In genomic region chr19:13846533-13847032, GRCh38 we compare ENCODE assay signal across 8 cellular contexts. TPM values are rescaled to one million over a fixed set of nuclear protein-coding genes. Genes with fewer than 3 reads are reported as not detected.
A peak's percentile ranks its signal among the peaks of the same experiment; 100 is the strongest.
DNase-seq lines count a peak whose midpoint lies in the region; ATAC-seq and TF ChIP-seq lines count a peak whose summit lies in the region.

No MANE protein-coding gene starts in this region.

- H3K9me3 ChIP-seq in HUES48 (ENCODE audit: control insufficient read depth, insufficient read depth, low read length) (no peaks in the 10 kb centered on the region), adipocyte (ENCODE audit: control insufficient read depth, low read length) (no peaks in the 10 kb centered on the region), right atrium auricular region (no peaks in the 10 kb centered on the region), sigmoid colon (no peaks in the 10 kb centered on the region)

- WGBS in sigmoid colon, 2 donors = 0 to 3% methylated on average over 13 of the region's 13 CpGs

- H3K9ac ChIP-seq in HUES48 (ENCODE audit: low read depth, low read length) (peak overlapping the region; percentile 92), adipocyte (ENCODE audit: low read length) (peak overlapping the region; percentile 91)

- TF ChIP-seq CTCF in right atrium auricular region (IDR thresholded peaks at IDR 0.05) (no peak), sigmoid colon (IDR thresholded peaks at IDR 0.05) (no peak)

- ATAC-seq in GM19455 (IDR thresholded peaks at IDR 0.05; ENCODE audit: unreplicated experiment) = peak; percentile 61

- intact Hi-C loops in sigmoid colon (cut with DNase I) = loop anchor here (5.0 to 10.0 kb wide), 3 partner anchors 684 to 1054 kb away; partner anchors contain the start of gene JUNB

- DNase-seq in COLO829 (ENCODE audit: low spot score) (peak; percentile 83), SW 1271 (lab: John Stamatoyannopoulos, UW) (peak; percentile 87 to 95), adipocyte (ENCODE audit: low read depth) (peak; percentile 92), right atrium auricular region (ENCODE audit: low spot score) (peak; percentile 95), sigmoid colon (peak; percentile 93), NCI-H1105 treated with DMSO at 0.1 percent for 48 hours (lab: John Stamatoyannopoulos, UW) (no peak)

- H3K36me3 ChIP-seq in HUES48 (ENCODE audit: control insufficient read depth, insufficient read depth, low read length) (no peaks in the 10 kb centered on the region), adipocyte (ENCODE audit: control insufficient read depth, insufficient read depth, low read length, severe bottlenecking) (no peaks in the 10 kb centered on the region), right atrium auricular region (no peaks in the 10 kb centered on the region), sigmoid colon (no peaks in the 10 kb centered on the region)

- H3K4me3 ChIP-seq in HUES48 (ENCODE audit: low read depth, low read length) = peak overlapping the region; percentile 72
- peak overlapping the region; percentile 79 for H3K4me3 ChIP-seq in adipocyte (ENCODE audit: low read length)
- H3K4me3 ChIP-seq in right atrium auricular region = peak overlapping the region; percentile 8 to 61
- peak overlapping the region in 3 of 4 donors; percentile 47 to 60 (median 60) for H3K4me3 ChIP-seq in sigmoid colon

- peak overlapping the region; percentile 97 for H3K27ac ChIP-seq in HUES48 (ENCODE audit: low read depth, low read length)
- peak overlapping the region; percentile 98 to 100 for H3K27ac ChIP-seq in right atrium auricular region
- peak overlapping the region; percentile 96 to 100 (median 99) for H3K27ac ChIP-seq in sigmoid colon

- TF ChIP-seq POLR2A in sigmoid colon (IDR thresholded peaks at IDR 0.05) = no peak

- H3K4me1 ChIP-seq in HUES48 (ENCODE audit: control insufficient read depth, insufficient read depth, low read length) (peaks cover 47% of the 10 kb centered on the region), adipocyte (ENCODE audit: control insufficient read depth, insufficient read depth, low read length) (peaks cover 45% of the 10 kb centered on the region), right atrium auricular region (peaks cover 0 to 67% of the 10 kb centered on the region in 2 donors), sigmoid colon (peaks cover 0 to 75% (median 62%) of the 10 kb centered on the region in 4 donors)

- peak in 2 of 4 donors; percentile 73 to 80 for TF ChIP-seq EP300 in sigmoid colon (IDR thresholded peaks at IDR 0.05)

- H3K27me3 ChIP-seq in HUES48 (ENCODE audit: control insufficient read depth, insufficient read depth, low read length) (no peaks in the 10 kb centered on the region), adipocyte (replicated peaks; ENCODE audit: control insufficient read depth, insufficient read depth, low read length) (no peaks in the 10 kb centered on the region), right atrium auricular region (no peaks in the 10 kb centered on the region), sigmoid colon (no peaks in the 10 kb centered on the region)

RNA-seq across cellular contexts. Expression of gene NANOS3, which starts 30.4 kb away (rescaled TPM):
- total RNA-seq in right atrium auricular region = not detected
- total RNA-seq in sigmoid colon = not detected
- polyA plus RNA-seq in sigmoid colon = under 1 TPM in 1 of 3 donors, not detected in 2; 0.16 TPM

RNA-seq across cellular contexts. Expression of gene ZSWIM4, which starts 51.3 kb away (rescaled TPM):
- total RNA-seq in right atrium auricular region = 1 to 10 TPM; 5.7 to 9.8 TPM
- total RNA-seq in sigmoid colon = 1 to 10 TPM; 2.3 to 4.4 (median 3.3) TPM
- polyA plus RNA-seq in sigmoid colon = 1 to 10 TPM in 2 of 3 donors, under 1 TPM in 1; 0.60 to 3.3 (median 1.4) TPM

RNA-seq across cellular contexts. Expression of gene BRME1, which starts 59.3 kb away (rescaled TPM):
- under 1 TPM; 0.28 to 0.70 TPM for total RNA-seq in right atrium auricular region
- total RNA-seq in sigmoid colon = 1 to 10 TPM in 3 of 4 donors, under 1 TPM in 1; 0.99 to 3.6 (median 1.3) TPM
- polyA plus RNA-seq in sigmoid colon = 1 to 10 TPM; 1.8 to 9.0 (median 3.2) TPM

RNA-seq across cellular contexts. Expression of gene CC2D1A, which starts 59.4 kb away (rescaled TPM):
- total RNA-seq in right atrium auricular region (10 to 100 TPM; 16.1 to 22.6 TPM), sigmoid colon (10 to 100 TPM; 15.0 to 33.5 (median 21.4) TPM)
- polyA plus RNA-seq in sigmoid colon = 10 to 100 TPM; 38.4 to 88.2 (median 65.7) TPM
